8 cellular contexts compared by ENCODE assay signal in the genomic region with DNA sequence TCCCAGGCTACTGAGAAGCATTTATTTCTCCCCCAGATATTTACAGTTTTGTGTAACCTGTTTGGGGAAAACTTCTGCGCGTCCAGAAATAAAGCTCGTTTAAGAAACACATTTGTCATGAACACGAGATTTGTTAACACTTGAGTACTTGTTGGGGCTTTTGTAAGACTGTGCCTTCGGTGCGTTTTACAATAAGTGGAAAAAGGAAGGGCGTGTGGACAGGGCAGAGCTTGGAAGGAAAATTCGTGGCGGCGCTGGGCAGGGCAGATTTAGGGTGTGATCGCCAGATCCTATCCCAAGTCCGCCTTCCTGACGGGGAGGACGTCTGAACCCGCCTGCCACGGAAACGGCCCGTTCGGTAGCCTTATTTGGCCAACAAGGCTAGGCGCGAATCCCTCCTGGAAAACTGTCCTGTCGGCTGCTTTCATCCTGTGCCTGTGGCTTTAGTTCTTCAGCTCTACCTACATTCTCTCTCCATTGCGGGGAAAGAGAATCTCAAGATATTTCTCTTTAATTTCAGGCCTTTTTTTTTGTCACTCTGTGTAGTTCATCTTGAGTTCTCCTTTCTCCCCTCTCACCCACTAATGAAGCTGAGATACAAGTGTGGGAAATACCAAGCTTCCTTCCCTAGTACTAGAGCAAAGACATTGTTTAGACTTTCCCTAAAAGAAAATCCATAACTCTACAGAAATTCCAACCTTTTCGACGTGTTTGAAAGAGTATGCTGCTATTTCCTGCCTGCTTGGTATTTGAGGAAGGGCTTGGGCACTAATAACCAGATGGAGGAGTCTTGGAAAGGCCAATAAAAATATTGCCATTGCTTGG. TPM values are rescaled to one million over a fixed set of nuclear protein-coding genes. Genes with fewer than 3 reads are reported as not detected.
DNase-seq lines count a peak whose midpoint lies in the region; ATAC-seq and TF ChIP-seq lines count a peak whose summit lies in the region.

No MANE protein-coding gene starts in this region.

- H4K20me1 ChIP-seq in SU-DHL-6 (ENCODE audit: low read depth, low read length), result no peaks in the 10 kb centered on the region

- peak; percentile 58 for TF ChIP-seq POLR2A in breast epithelium (IDR thresholded peaks at IDR 0.05)

- H3K9me2 ChIP-seq in SU-DHL-6 (replicated peaks; ENCODE audit: insufficient read depth, low read length), result no peaks in the 10 kb centered on the region

- intact Hi-C loops in breast epithelium (cut with DNase I; ENCODE audit: low total_unique reads), result no loop called here

- DNase-seq in AG09309 (ENCODE audit: low read depth), result peak; percentile 41
- DNase-seq in HK-2 (ENCODE audit: unreplicated experiment), result peak; percentile 87
- peak; percentile 88 for DNase-seq in breast epithelium (ENCODE audit: low spot score in 2 of 2)
- DNase-seq in retinal pigment epithelial cell (ENCODE audit: low read depth), result no peak

- no peaks in the 10 kb centered on the region for H3K36me3 ChIP-seq in SU-DHL-6 (ENCODE audit: low read length)
- no peaks in the 10 kb centered on the region for H3K36me3 ChIP-seq in breast epithelium

- peak; percentile 3 for ATAC-seq in GM18517 (IDR thresholded peaks at IDR 0.05; ENCODE audit: unreplicated experiment)
- no peak for ATAC-seq in HG03439 (IDR thresholded peaks at IDR 0.05; ENCODE audit: unreplicated experiment)

- peaks cover 0 to 2% of the 10 kb centered on the region in 2 donors for H3K4me1 ChIP-seq in breast epithelium

- H3K9me3 ChIP-seq in SU-DHL-6 (ENCODE audit: insufficient read depth, low read length) (no peaks in the 10 kb centered on the region), breast epithelium (no peaks in the 10 kb centered on the region), iPS-18c (ENCODE audit: control insufficient read depth, insufficient read depth, low read length) (no peaks in the 10 kb centered on the region)

- no peaks in the 10 kb centered on the region for H3F3A ChIP-seq in SU-DHL-6 (ENCODE audit: insufficient read depth)

- peak overlapping the region; percentile 69 for H3K4me3 ChIP-seq in AG09309 (ENCODE audit: control insufficient read depth, low read depth, low read length)
- H3K4me3 ChIP-seq in SU-DHL-6 (ENCODE audit: insufficient read depth, low read length, poor library complexity, severe bottlenecking), result peak overlapping the region; percentile 65
- H3K4me3 ChIP-seq in breast epithelium, result peak overlapping the region; percentile 76 to 94 (median 87)
- peak overlapping the region; percentile 82 for H3K4me3 ChIP-seq in iPS-18c (ENCODE audit: insufficient read depth, low read depth, low read length)
- peak overlapping the region; percentile 96 for H3K4me3 ChIP-seq in retinal pigment epithelial cell (ENCODE audit: low read length)

- H3K27me3 ChIP-seq in SU-DHL-6 (ENCODE audit: low read length) (no peaks in the 10 kb centered on the region), breast epithelium (no peaks in the 10 kb centered on the region)

- H3K4me2 ChIP-seq in SU-DHL-6 (ENCODE audit: low read depth, low read length, poor library complexity, severe bottlenecking), result peak overlapping the region; percentile 87

- no peak overlapping the region for H3K27ac ChIP-seq in SU-DHL-6 (ENCODE audit: low read depth, low read length)
- H3K27ac ChIP-seq in breast epithelium, result peak overlapping the region; percentile 94 to 99

- peak overlapping the region; percentile 69 for H3K9ac ChIP-seq in SU-DHL-6 (ENCODE audit: low read length)

- H3K79me2 ChIP-seq in SU-DHL-6 (ENCODE audit: insufficient read depth, low read length), result no peaks in the 10 kb centered on the region

- TF ChIP-seq CTCF in AG09309 (IDR thresholded peaks at IDR 0.05; ENCODE audit: control insufficient read depth, insufficient read depth, low read depth, low read length, missing control alignments), result no peak
- TF ChIP-seq CTCF in SU-DHL-6 (IDR thresholded peaks at IDR 0.05; ENCODE audit: insufficient read depth, low read length, poor library complexity, severe bottlenecking), result no peak
- no peak for TF ChIP-seq CTCF in breast epithelium (IDR thresholded peaks at IDR 0.05)
- TF ChIP-seq CTCF in retinal pigment epithelial cell (conservative IDR thresholded peaks at IDR 0.05; ENCODE audit: low read depth, low read length), result no peak

- H2AFZ ChIP-seq in SU-DHL-6 (ENCODE audit: low read depth, low read length, severe bottlenecking), result peak overlapping the region; percentile 95

RNA-seq across cellular contexts. Expression of a gene that starts 0.9 kb away (rescaled TPM):
- 100 to 1,000 TPM; 120 to 263 (median 158) TPM for total RNA-seq in breast epithelium
